ENCODE assay signal across 11 cellular contexts in genomic region chr14:103279129-103280025, GRCh38. TPM values are rescaled to one million over a fixed set of nuclear protein-coding genes. Genes with fewer than 3 reads are reported as not detected.
A peak's percentile ranks its signal among the peaks of the same experiment; 100 is the strongest.
DNase-seq lines count a peak whose midpoint lies in the region; ATAC-seq and TF ChIP-seq lines count a peak whose summit lies in the region.
"Had no signal": no experiment of that assay in that cellular context is flagged by ENCODE, and none has a peak within 500 bp of the region (broad histone marks: within the 10 kb centered on the region; RNA-seq: fewer than 3 reads in every experiment).

No MANE protein-coding gene starts in this region.

- no peaks in the 10 kb centered on the region for H3K9me3 Mint-ChIP-seq in activated CD4-positive, alpha-beta T cell treated with anti-CD3 and anti-CD28 coated beads for 36 hours (ENCODE audit: low read depth)

- peaks cover 8% of the 10 kb centered on the region for H3K4me1 Mint-ChIP-seq in activated CD4-positive, alpha-beta T cell treated with anti-CD3 and anti-CD28 coated beads for 36 hours

- no peak overlapping the region for H3K9ac ChIP-seq in mucosa of rectum (ENCODE audit: low read depth in 1 of 2, low read length in 2 of 2)

- H3K27me3 Mint-ChIP-seq in activated CD4-positive, alpha-beta T cell treated with anti-CD3 and anti-CD28 coated beads for 36 hours, result peaks cover 57% of the 10 kb centered on the region

- TF ChIP-seq POLR2A in esophagus muscularis mucosa (IDR thresholded peaks at IDR 0.05; ENCODE audit: low read depth), result no peak

- H3K27me3 ChIP-seq in esophagus muscularis mucosa (peaks cover 1 to 78% (median 42%) of the 10 kb centered on the region in 4 donors), mucosa of rectum (ENCODE audit: control insufficient read depth in 2 of 2, insufficient read depth in 2 of 2, low read length in 2 of 2) (peaks cover 12 to 16% of the 10 kb centered on the region in 2 donors), tibial artery (peaks cover 0 to 74% of the 10 kb centered on the region in 2 donors)

- no peak overlapping the region for H3K4me3 Mint-ChIP-seq in activated CD4-positive, alpha-beta T cell treated with anti-CD3 and anti-CD28 coated beads for 36 hours

- 27% methylated on average over 42 of the region's 103 CpGs for WGBS in esophagus muscularis mucosa

- H3K27ac Mint-ChIP-seq in activated CD4-positive, alpha-beta T cell treated with anti-CD3 and anti-CD28 coated beads for 36 hours, result no peak overlapping the region

- no peak for TF ChIP-seq EP300 in esophagus muscularis mucosa (IDR thresholded peaks at IDR 0.05)

- CTCF ChIA-PET in activated CD4-positive, alpha-beta T cell treated with anti-CD3 and anti-CD28 coated beads for 36 hours (lab: Charles Lee), result no interaction called here

- H3K27ac ChIP-seq in esophagus muscularis mucosa (replicated peaks in 1 of 4) (peak overlapping the region; percentile 26 to 53 (median 36)), mucosa of rectum (ENCODE audit: low read depth in 2 of 2, low read length in 2 of 2) (no peak overlapping the region), tibial artery (no peak overlapping the region)
- H3K27ac ChIP-seq: neutrophil had no signal

- peak; percentile 24 for DNase-seq in activated CD4-positive, alpha-beta T cell treated with anti-CD3 and anti-CD28 coated beads for 36 hours
- no peak for DNase-seq in activated CD4-positive, alpha-beta T cell treated with anti-CD3 and anti-CD28 coated beads, Interleukin-2, amount 50 U/mL, for 4 hours
- DNase-seq in esophagus muscularis mucosa (ENCODE audit: extremely low spot score) (no peak), tibial artery (no peak), pons (ENCODE audit: low spot score) (no peak)
- no peak for DNase-seq in stimulated activated CD4-positive, alpha-beta T cell treated with anti-CD3 and anti-CD28 coated beads, Interleukin-2, amount 100 ng/mL, for 48 hours
- DNase-seq: 8988T, NCI-H1930 had no signal

- ATAC-seq in activated CD4-positive, alpha-beta T cell treated with anti-CD3 and anti-CD28 coated beads for 36 hours, result peak; percentile 9
- ATAC-seq in GM18870 (IDR thresholded peaks at IDR 0.05; ENCODE audit: unreplicated experiment), result no peak

- H3K36me3 ChIP-seq in esophagus muscularis mucosa, result no peaks in the 10 kb centered on the region
- no peaks in the 10 kb centered on the region for H3K36me3 ChIP-seq in mucosa of rectum (ENCODE audit: control insufficient read depth in 2 of 2, insufficient read depth in 2 of 2, low read length in 2 of 2)
- H3K36me3 ChIP-seq in tibial artery, result no peaks in the 10 kb centered on the region
- H3K36me3 ChIP-seq: neutrophil had no signal

- H3K4me1 ChIP-seq in esophagus muscularis mucosa (peaks cover 10 to 20% (median 18%) of the 10 kb centered on the region in 4 donors), mucosa of rectum (ENCODE audit: control insufficient read depth in 2 of 2, insufficient read depth in 2 of 2, low read length in 2 of 2) (peaks cover 0 to 2% of the 10 kb centered on the region in 2 donors), tibial artery (peaks cover 0 to 16% (median 12%) of the 10 kb centered on the region in 4 donors)

- POLR2A ChIA-PET in activated CD4-positive, alpha-beta T cell treated with anti-CD3 and anti-CD28 coated beads for 36 hours (lab: Charles Lee), result no interaction called here

- H3K36me3 Mint-ChIP-seq in activated CD4-positive, alpha-beta T cell treated with anti-CD3 and anti-CD28 coated beads for 36 hours (ENCODE audit: low read depth), result no peaks in the 10 kb centered on the region

- H3K4me3 ChIP-seq in esophagus muscularis mucosa (peak overlapping the region; percentile 40 to 54 (median 46)), mucosa of rectum (ENCODE audit: low read length in 2 of 2) (peak overlapping the region; percentile 16 to 20), tibial artery (peak overlapping the region; percentile 22 to 45)

- intact Hi-C loops in activated CD4-positive, alpha-beta T cell treated with anti-CD3 and anti-CD28 coated beads for 36 hours (cut with DNase I, micrococcal nuclease), result no loop called here
- intact Hi-C loops in esophagus muscularis mucosa (cut with DNase I) (no loop called here), tibial artery (cut with DNase I; ENCODE audit: low total_unique reads) (no loop called here)

- H3K9me3 ChIP-seq in esophagus muscularis mucosa, result no peaks in the 10 kb centered on the region
- H3K9me3 ChIP-seq in mucosa of rectum (ENCODE audit: control insufficient read depth in 2 of 2, low read length in 2 of 2), result no peaks in the 10 kb centered on the region
- no peaks in the 10 kb centered on the region for H3K9me3 ChIP-seq in tibial artery
- H3K9me3 ChIP-seq: neutrophil had no signal

- no peak for TF ChIP-seq CTCF in esophagus muscularis mucosa (IDR thresholded peaks at IDR 0.05)
- no peak for TF ChIP-seq CTCF in tibial artery (IDR thresholded peaks at IDR 0.05)

RNA-seq across cellular contexts. Expression of gene EIF5, which starts 54.7 kb away (rescaled TPM):
- total RNA-seq in activated CD4-positive, alpha-beta T cell treated with anti-CD3 and anti-CD28 coated beads for 36 hours, result 100 to 1,000 TPM; 222 to 234 TPM
- 100 to 1,000 TPM; 118 to 237 (median 159) TPM for total RNA-seq in esophagus muscularis mucosa

Comparison
In these comparisons a context has a peak if more than half of its experiments do, and no peak if none do; other contexts are left out.
1. H3K27ac ChIP-seq: peak in esophagus muscularis mucosa (4 of 4); none in mucosa of rectum (0 of 2) and tibial artery (0 of 2).
2. Peak in every context shown above with its lines, with median percentiles within 50 percentile points of each other: H3K4me3 ChIP-seq.